ENCODE assay signal across 8 cellular contexts in genomic region chr20:36462440-36463211, GRCh38.
DNase-seq lines count a peak whose midpoint lies in the region; ATAC-seq, FAIRE-seq and TF ChIP-seq lines count a peak whose summit lies in the region.

No MANE protein-coding gene starts in this region.

- peak overlapping the region; percentile 94 for H3K9ac ChIP-seq in GM12878 (ENCODE audit: control insufficient read depth, insufficient read depth, low read length)

- RAD21 ChIA-PET in GM12878 (lab: Charles Lee; ENCODE audit: unreplicated experiment): interaction anchor here (0.9 to 4.0 kb wide), 4 partner anchors 8 to 39 kb away, joined by 3 to 24 read pairs (median 5); no protein-coding TSS in a partner anchor

- H3K4me1 ChIP-seq in GM12878 (ENCODE audit: control insufficient read depth, insufficient read depth, low read length): peaks cover 48% of the 10 kb centered on the region
- peaks cover 46 to 67% (median 66%) of the 10 kb centered on the region in 6 donors for H3K4me1 ChIP-seq in spleen

- FAIRE-seq in GM12878 (lab: Jason Lieb, UNC): no peak

- peaks cover 22% of the 10 kb centered on the region for H3K36me3 ChIP-seq in MG63
- H3K36me3 ChIP-seq in GM12878 (ENCODE audit: control insufficient read depth in 2 of 2, insufficient read depth in 2 of 2, low read length in 1 of 2): peaks cover 0 to 2% of the 10 kb centered on the region in 2 experiments; a peak in 1 of 4 replicates
- peaks cover 0 to 8% (median 0%) of the 10 kb centered on the region in 6 donors for H3K36me3 ChIP-seq in spleen

- H3K4me2 ChIP-seq in GM12878 (ENCODE audit: control insufficient read depth, insufficient read depth): peak overlapping the region; percentile 98

- in situ Hi-C loops in GM12878 (cut with MboI): no loop called here

- DNase-seq in Daoy (ENCODE audit: low read depth): peak; percentile 82
- peak; percentile 96 for DNase-seq in MG63
- DNase-seq in GM12878 (ENCODE audit: low read depth, low spot score): no peak
- DNase-seq in iris pigment epithelial cell (ENCODE audit: low read depth): peak; percentile 54
- peak; percentile 87 for DNase-seq in spleen
- DNase-seq in activated gamma-delta T cell (lab: John Stamatoyannopoulos, UW): no peak

- H3K27me3 ChIP-seq in MG63 (no peaks in the 10 kb centered on the region), GM12878 (replicated peaks in 1 of 2; ENCODE audit: control insufficient read depth in 2 of 2, insufficient read depth in 2 of 2, low read length in 1 of 2) (no peaks in the 10 kb centered on the region), spleen (replicated peaks in 1 of 7) (no peaks in the 10 kb centered on the region)

- no peaks in the 10 kb centered on the region for H3K9me3 ChIP-seq in MG63
- no peaks in the 10 kb centered on the region for H3K9me3 ChIP-seq in GM12878 (replicated peaks; ENCODE audit: control insufficient read depth, insufficient read depth, low read length)
- no peaks in the 10 kb centered on the region for H3K9me3 ChIP-seq in spleen

- SMC1A ChIA-PET in GM12878 (lab: Charles Lee; ENCODE audit: uncharacterized antibody, unreplicated experiment): interaction anchor here (0.6 to 2.9 kb wide), 8 partner anchors 11 to 84 kb away, joined by 3 to 10 read pairs (median 4); no protein-coding TSS in a partner anchor

- H3K79me2 ChIP-seq in GM12878 (ENCODE audit: control insufficient read depth, insufficient read depth, low read length): peaks cover 53% of the 10 kb centered on the region

- no peak for TF ChIP-seq EP300 in GM12878 (IDR thresholded peaks at IDR 0.05; ENCODE audit: borderline replicate concordance in 1 of 2, control insufficient read depth in 1 of 2, low read depth in 2 of 2, low read length in 2 of 2)

- TF ChIP-seq CTCF in GM12878 (IDR thresholded peaks at IDR 0.05 in 2 of 3, conservative IDR thresholded peaks at IDR 0.05 in 1 of 3; ENCODE audit: control insufficient read depth in 2 of 3, extremely low read depth in 1 of 3, insufficient read depth in 1 of 3, low read depth in 3 of 3, low read length in 3 of 3) (no peak), spleen (IDR thresholded peaks at IDR 0.05 in 8 of 11, conservative IDR thresholded peaks at IDR 0.05 in 3 of 11) (no peak)

- intact Hi-C loops in GM12878 (cut with micrococcal nuclease; ENCODE audit: unreplicated experiment): loop anchor here (5.0 to 10.0 kb wide), 4 partner anchors 112 to 382 kb away; partner anchors contain the start of gene TGIF2
- intact Hi-C loops in spleen (cut with DNase I; ENCODE audit: low total_unique reads): no loop called here

- WGBS in GM12878 (ENCODE audit: insufficient coverage, insufficient replicate concordance, low lambda C conversion rate, missing lambda C conversion rate): 2% methylated on average over 21 of the region's 21 CpGs
- WGBS in spleen, 5 donors: 5 to 8% (median 5%) methylated on average over 16 to 21 of the region's 21 CpGs

- no TSS peak for BruUV-seq in GM12878 (replicated peaks; lab: Mats Ljungman, UMichigan)

- POLR2A ChIA-PET in GM12878 (lab: Charles Lee): interaction anchor here (0.7 to 2.2 kb wide), 5 partner anchors 8 to 799 kb away, joined by 3 to 14 read pairs (median 5); no protein-coding TSS in a partner anchor

- H3K4me3 ChIP-seq in MG63: peak overlapping the region; percentile 96
- H3K4me3 ChIP-seq in GM12878: peak overlapping the region; percentile 98
- H3K4me3 ChIP-seq in spleen: peak overlapping the region; percentile 52 to 80 (median 67)

- CTCF ChIA-PET in GM12878 (lab: Yijun Ruan, JAX): interaction anchor here (1.0 to 1.2 kb wide), 3 partner anchors 22 to 346 kb away, joined by 3 to 5 read pairs (median 3); partner anchors contain the start of gene RAB5IF

- no peak; the same call in none of the 2 replicates for TF ChIP-seq POLR2A in GM12878 (IDR thresholded peaks at IDR 0.05; ENCODE audit: low read depth, low read length)
- TF ChIP-seq POLR2A in spleen (IDR thresholded peaks at IDR 0.05): peak in 1 of 3 donors; percentile 17

- no peaks in the 10 kb centered on the region for H4K20me1 ChIP-seq in GM12878 (ENCODE audit: control insufficient read depth, insufficient read depth)

- TF ChIP-seq RAD21 in GM12878 (IDR thresholded peaks at IDR 0.05; ENCODE audit: insufficient read depth, low read depth, low read length): no peak

- ATAC-seq in GM12878 (peak; percentile 16), HG03460 (IDR thresholded peaks at IDR 0.05; ENCODE audit: unreplicated experiment) (no peak), HG03457 (IDR thresholded peaks at IDR 0.05; ENCODE audit: unreplicated experiment) (no peak)

- H2AFZ ChIP-seq in GM12878 (ENCODE audit: control insufficient read depth, low read depth, low read length): peak overlapping the region; percentile 29; the same call in 1 of the 2 replicates

- peak overlapping the region; percentile 71 for H3K27ac ChIP-seq in GM12878 (ENCODE audit: control insufficient read depth, insufficient read depth)
- peak overlapping the region; percentile 76 to 97 (median 91) for H3K27ac ChIP-seq in spleen

TF ChIP-seq in GM12878, 131 proteins besides CTCF, POLR2A, EP300 and RAD21:
- TF ChIP-seq ZBTB4 (CRISPR knock-in tag; IDR thresholded peaks at IDR 0.05) (no peak), ZNF622 (IDR thresholded peaks at IDR 0.05) (no peak), RFX5 (IDR thresholded peaks at IDR 0.05; ENCODE audit: low read depth, low read length) (no peak), JUNB (IDR thresholded peaks at IDR 0.05) (peak; percentile 14; the same call in 1 of the 2 replicates), SREBF2 (IDR thresholded peaks at IDR 0.05; ENCODE audit: low read length) (no peak), MEF2B (IDR thresholded peaks at IDR 0.05; ENCODE audit: partially characterized antibody, poor library complexity, severe bottlenecking) (peak; percentile 32), LARP7 (IDR thresholded peaks at IDR 0.05) (no peak), YBX1 (IDR thresholded peaks at IDR 0.05) (no peak), NFIC (IDR thresholded peaks at IDR 0.05; ENCODE audit: low read depth, low read length) (no peak), GATAD2B (conservative IDR thresholded peaks at IDR 0.05; ENCODE audit: low read depth) (peak; percentile 32; the same call in 1 of the 2 replicates), SIX5 (IDR thresholded peaks at IDR 0.05; ENCODE audit: low read depth, low read length, severe bottlenecking) (no peak), IRF4 (IDR thresholded peaks at IDR 0.05; ENCODE audit: low read depth, low read length) (no peak), TCF3 (IDR thresholded peaks at IDR 0.05; ENCODE audit: borderline replicate concordance, insufficient read depth, low read depth, low read length) (no peak), MEF2A (IDR thresholded peaks at IDR 0.05; ENCODE audit: insufficient read depth, low read depth, low read length) (peak; percentile 69; the same call in 1 of the 2 replicates), CBFB (IDR thresholded peaks at IDR 0.05; ENCODE audit: low read depth) (no peak), CBX5 (IDR thresholded peaks at IDR 0.05; ENCODE audit: low read depth) (no peak), BRCA1 (IDR thresholded peaks at IDR 0.05; ENCODE audit: low read depth, low read length) (no peak), POU2F2 (IDR thresholded peaks at IDR 0.05; ENCODE audit: borderline replicate concordance, low read depth, low read length) (no peak), MXI1 (IDR thresholded peaks at IDR 0.05; ENCODE audit: low read depth, low read length) (0 out of 2 replicates have a peak, but pooled peaks have one; percentile 35), JUND (IDR thresholded peaks at IDR 0.05; ENCODE audit: low read depth, low read length) (no peak), CREM (IDR thresholded peaks at IDR 0.05; ENCODE audit: low read depth) (peak; percentile 37; the same call in 1 of the 2 replicates), IKZF1 (conservative IDR thresholded peaks at IDR 0.05) (no peak), IKZF2 (IDR thresholded peaks at IDR 0.05) (no peak), RUNX3 (IDR thresholded peaks at IDR 0.05; ENCODE audit: low read length) (peak; percentile 62), HDAC6 (IDR thresholded peaks at IDR 0.05; ENCODE audit: unreplicated experiment) (no peak), MYC (IDR thresholded peaks at IDR 0.05; ENCODE audit: insufficient read depth, insufficient read length, insufficient replicate concordance, low read length, severe bottlenecking) (no peak), RB1 (IDR thresholded peaks at IDR 0.05; ENCODE audit: borderline replicate concordance) (0 out of 2 replicates have a peak, but pooled peaks have one; percentile 23), CREB1 (IDR thresholded peaks at IDR 0.05; ENCODE audit: low read depth) (0 out of 2 replicates have a peak, but pooled peaks have one; percentile 42), EGR1 (IDR thresholded peaks at IDR 0.05; ENCODE audit: borderline replicate concordance in 1 of 2, low read depth in 2 of 2, low read length in 2 of 2) (peak in 1 of 2 experiments; percentile 34; a peak in 1 of 3 replicates), ZBED1 (IDR thresholded peaks at IDR 0.05; ENCODE audit: borderline replicate concordance) (no peak), SMARCA5 (IDR thresholded peaks at IDR 0.05) (no peak), ATF7 (IDR thresholded peaks at IDR 0.05; ENCODE audit: low read depth) (peak; percentile 55; the same call in 1 of the 2 replicates)
TF ChIP-seq in GM12878: peak in this region for 11.

Comparison
In these comparisons a context has a peak if more than half of its experiments do, and no peak if none do; other contexts are left out.
1. DNase-seq: peak in Daoy (single experiment), MG63 (single experiment), iris pigment epithelial cell (single experiment) and spleen (single experiment); none in GM12878 (single experiment) and activated gamma-delta T cell (single experiment).
2. Peak in every context shown above with its lines, with median percentiles within 50 percentile points of each other: H3K4me3 ChIP-seq.